ENCODE assay signal across 22 cellular contexts in genomic region chr5:150300496-150301169, GRCh38. TPM values are rescaled to one million over a fixed set of nuclear protein-coding genes. Genes with fewer than 3 reads are reported as not detected.
DNase-seq lines count a peak whose midpoint lies in the region; ATAC-seq and TF ChIP-seq lines count a peak whose summit lies in the region.
"Had no signal": no experiment of that assay in that cellular context is flagged by ENCODE, and none has a peak within 500 bp of the region (broad histone marks: within the 10 kb centered on the region; RNA-seq: fewer than 3 reads in every experiment).

No MANE protein-coding gene starts in this region.

- no peak overlapping the region for H2AFZ ChIP-seq in mammary epithelial cell (ENCODE audit: low read depth, low read length)

- CTCF ChIA-PET in mammary epithelial cell (lab: Charles Lee; ENCODE audit: low non-redundant PET), result no interaction called here
- CTCF ChIA-PET in MCF 10A (lab: Yijun Ruan, JAX), result interaction anchor here (0.6 to 7.8 kb wide), 7 partner anchors 17 to 1148 kb away, joined by 3 to 63 read pairs (median 4); no protein-coding TSS in a partner anchor

- H4K20me1 ChIP-seq in mammary epithelial cell (ENCODE audit: insufficient read depth, low read length), result no peaks in the 10 kb centered on the region

- H3K4me1 Mint-ChIP-seq in MCF 10A (ENCODE audit: insufficient read depth, unreplicated experiment), result peaks cover 44% of the 10 kb centered on the region

- no peaks in the 10 kb centered on the region for H3K9me3 ChIP-seq in mammary epithelial cell (replicated peaks; ENCODE audit: insufficient read depth, low read length)
- H3K9me3 ChIP-seq in ectodermal cell (ENCODE audit: control insufficient read depth, low read length), result no peaks in the 10 kb centered on the region
- no peaks in the 10 kb centered on the region for H3K9me3 ChIP-seq in muscle layer of colon (ENCODE audit: low read length)
- no peaks in the 10 kb centered on the region for H3K9me3 ChIP-seq in mucosa of descending colon
- H3K9me3 ChIP-seq: gastrocnemius medialis, left lung, pancreas had no signal

- H3K9ac ChIP-seq in mammary epithelial cell (ENCODE audit: insufficient read depth, low read length) (no peak overlapping the region), muscle layer of colon (ENCODE audit: low read length) (no peak overlapping the region)

- peaks cover 74% of the 10 kb centered on the region for H3K4me1 ChIP-seq in mammary epithelial cell (ENCODE audit: insufficient read depth, low read length)
- peaks cover 44% of the 10 kb centered on the region for H3K4me1 ChIP-seq in ectodermal cell (ENCODE audit: control insufficient read depth, insufficient read depth, low read length)
- peaks cover 45% of the 10 kb centered on the region for H3K4me1 ChIP-seq in muscle layer of colon (ENCODE audit: insufficient read depth, low read length)
- no peaks in the 10 kb centered on the region for H3K4me1 ChIP-seq in mucosa of descending colon (ENCODE audit: low read depth)

- H3K79me2 ChIP-seq in mammary epithelial cell (ENCODE audit: insufficient read depth, low read length), result peaks cover 42% of the 10 kb centered on the region

- in situ Hi-C loops in mammary epithelial cell (cut with MboI; ENCODE audit: low sequenced_read_pairs in 2 of 2), result no loop called here

- H3K27ac ChIP-seq in mammary epithelial cell (ENCODE audit: insufficient read depth, low read depth, low read length) (peak overlapping the region; percentile 85), ectodermal cell (ENCODE audit: insufficient read depth, low read depth, low read length, poor library complexity, severe bottlenecking) (no peak overlapping the region), muscle layer of colon (ENCODE audit: low read depth, low read length) (peak overlapping the region; percentile 27)
- H3K27ac ChIP-seq: gastrocnemius medialis, pancreas had no signal

- intact Hi-C loops in mammary epithelial cell (cut with micrococcal nuclease) (no loop called here), MCF 10A (cut with micrococcal nuclease) (no loop called here), mucosa of descending colon (cut with DNase I, micrococcal nuclease) (no loop called here)

- no peak for ATAC-seq in GM21360 (IDR thresholded peaks at IDR 0.05; ENCODE audit: unreplicated experiment)
- ATAC-seq in GM18858 (IDR thresholded peaks at IDR 0.05; ENCODE audit: unreplicated experiment), result no peak
- no peak for ATAC-seq in mucosa of descending colon
- ATAC-seq: activated CD8-positive, alpha-beta T cell treated with anti-CD3 and anti-CD28 coated beads for 36 hours; gastrocnemius medialis; left lung; pancreas; Right ventricle myocardium inferior; T-cell had no signal

- no peaks in the 10 kb centered on the region for H3K27me3 Mint-ChIP-seq in MCF 10A (ENCODE audit: insufficient read depth, unreplicated experiment)

- TF ChIP-seq CTCF in mammary epithelial cell (conservative IDR thresholded peaks at IDR 0.05 in 1 of 2, IDR thresholded peaks at IDR 0.05 in 1 of 2; ENCODE audit: extremely low read depth in 1 of 2, insufficient read depth in 1 of 2, low read depth in 1 of 2, low read length in 2 of 2) (no peak), MCF 10A (IDR thresholded peaks at IDR 0.05; ENCODE audit: unreplicated experiment) (no peak), mucosa of descending colon (IDR thresholded peaks at IDR 0.05) (no peak)

- DNase-seq in mammary epithelial cell, result no peak
- DNase-seq in MCF 10A (ENCODE audit: unreplicated experiment), result no peak
- DNase-seq in effector CD4-positive, alpha-beta T cell, result no peak
- no peak for DNase-seq in mucosa of descending colon
- DNase-seq: 8988T; activated CD8-positive, alpha-beta T cell treated with anti-CD3 and anti-CD28 coated beads for 36 hours; activated T-cell treated with anti-CD3 and anti-CD28 coated beads, Interleukin-2, amount 50 U/mL, for 48 hours; C1 segment of cervical spinal cord; cortex of kidney; gastrocnemius medialis; left lung; NCI-H1417 treated with DMSO at 0.1 percent for 48 hours; stimulated activated CD4-positive, alpha-beta T cell treated with anti-CD3 and anti-CD28 coated beads, Interleukin-4, amount 100 ng/mL, for 1 hour; T-cell had no signal

- no peaks in the 10 kb centered on the region for H3K9me3 Mint-ChIP-seq in MCF 10A (ENCODE audit: unreplicated experiment)
- H3K9me3 Mint-ChIP-seq: activated CD8-positive, alpha-beta T cell treated with anti-CD3 and anti-CD28 coated beads for 36 hours; T-cell had no signal

- peak overlapping the region; percentile 93 for H3K4me2 ChIP-seq in mammary epithelial cell (ENCODE audit: insufficient read depth, low read depth, low read length)

- dilution Hi-C loops in mammary epithelial cell (cut with HindIII; ENCODE audit: low sequenced_read_pairs), result no loop called here

- WGBS in mammary epithelial cell (ENCODE audit: low coverage, missing lambda C conversion rate), result 95% methylated on average over 12 of the region's 13 CpGs
- WGBS in ectodermal cell, 2 experiments, result 56 to 57% methylated on average over 13 of the region's 13 CpGs

- POLR2A ChIA-PET in MCF 10A (lab: Yijun Ruan, JAX), result interaction anchor here (0.7 to 3.3 kb wide), 6 partner anchors 11 to 342 kb away, joined by 3 to 61 read pairs (median 4); no protein-coding TSS in a partner anchor

- H3K27me3 ChIP-seq in mammary epithelial cell (ENCODE audit: insufficient read depth, low read length) (no peaks in the 10 kb centered on the region), ectodermal cell (ENCODE audit: control insufficient read depth, insufficient read depth, low read length, poor library complexity, severe bottlenecking) (peaks cover 3% of the 10 kb centered on the region), muscle layer of colon (ENCODE audit: control insufficient read depth in 1 of 2, insufficient read depth in 2 of 2, low read length in 2 of 2) (peaks cover 0 to 12% of the 10 kb centered on the region in 2 donors)
- H3K27me3 ChIP-seq: gastrocnemius medialis had no signal

- BruUV-seq in mammary epithelial cell (replicated peaks; lab: Mats Ljungman, UMichigan), result no TSS peak
- BruUV-seq in MCF 10A (replicated peaks; lab: Mats Ljungman, UMichigan), result no TSS peak

- H3K4me3 ChIP-seq in mammary epithelial cell (replicated peaks in 1 of 3; ENCODE audit: insufficient read depth in 1 of 3, low read depth in 2 of 3, low read length in 3 of 3) (peak overlapping the region in 2 of 3 experiments; percentile 49 to 54), ectodermal cell (ENCODE audit: insufficient read depth, low read depth, low read length) (peak overlapping the region; percentile 8), muscle layer of colon (ENCODE audit: low read depth in 1 of 2, low read length in 2 of 2) (no peak overlapping the region), mucosa of descending colon (no peak overlapping the region)
- H3K4me3 ChIP-seq: gastrocnemius medialis, pancreas had no signal

- H3K27ac Mint-ChIP-seq in MCF 10A (ENCODE audit: low read depth, unreplicated experiment), result no peak overlapping the region
- H3K27ac Mint-ChIP-seq: activated CD8-positive, alpha-beta T cell treated with anti-CD3 and anti-CD28 coated beads for 36 hours; activated naive CD8-positive, alpha-beta T cell; T-cell had no signal

- H3K36me3 Mint-ChIP-seq in MCF 10A (ENCODE audit: insufficient read depth, unreplicated experiment), result no peaks in the 10 kb centered on the region
- H3K36me3 Mint-ChIP-seq: activated naive CD8-positive, alpha-beta T cell; T-cell had no signal

- H3K36me3 ChIP-seq in mammary epithelial cell (ENCODE audit: insufficient read depth, low read length) (no peaks in the 10 kb centered on the region), ectodermal cell (ENCODE audit: control insufficient read depth, insufficient read depth, low read length) (no peaks in the 10 kb centered on the region), muscle layer of colon (ENCODE audit: insufficient read depth, low read length) (no peaks in the 10 kb centered on the region), mucosa of descending colon (ENCODE audit: low read depth) (no peaks in the 10 kb centered on the region)
- H3K36me3 ChIP-seq: gastrocnemius medialis, left lung, pancreas had no signal

- H3K4me3 Mint-ChIP-seq in MCF 10A (ENCODE audit: unreplicated experiment), result no peak overlapping the region
- H3K4me3 Mint-ChIP-seq: activated CD8-positive, alpha-beta T cell treated with anti-CD3 and anti-CD28 coated beads for 36 hours; activated naive CD8-positive, alpha-beta T cell; T-cell had no signal

RNA-seq across cellular contexts. Expression of gene ARSI, which starts 2.1 kb away (rescaled TPM):
- total RNA-seq in mammary epithelial cell (10 to 100 TPM in 1 of 2 donors, 1 to 10 TPM in 1; 9.2 to 38.8 TPM), MCF 10A (2022) (0.19 and 0.25 TPM in 2 replicates), mucosa of descending colon (1 to 10 TPM in 1 of 3 donors, under 1 TPM in 2; 0.41 to 1.6 (median 0.63) TPM)
- polyA plus RNA-seq in mammary epithelial cell, result 20.3 TPM
- polyA minus RNA-seq in mammary epithelial cell, result 6.9 TPM
- 13.1 TPM for polyA plus RNA-seq in ectodermal cell (2013, experiment 1 of 4)
- polyA plus RNA-seq in ectodermal cell (2013, experiment 2 of 4), result 14.9 TPM
- polyA plus RNA-seq in ectodermal cell (2013, experiment 3 of 4), result 10.5 TPM
- polyA plus RNA-seq in ectodermal cell (2013, experiment 4 of 4), result 10.9 TPM
- total RNA-seq: activated CD8-positive, alpha-beta T cell treated with anti-CD3 and anti-CD28 coated beads for 36 hours; gastrocnemius medialis; HT-29 had no signal
- polyA plus RNA-seq: pancreas had no signal

RNA-seq across cellular contexts. Expression of gene CAMK2A, which starts 11.1 kb away (rescaled TPM):
- total RNA-seq in mammary epithelial cell, result under 1 TPM; 0.33 to 0.45 TPM
- 0.09 TPM for polyA plus RNA-seq in mammary epithelial cell
- not detected for polyA minus RNA-seq in mammary epithelial cell
- not detected in 2 replicates for total RNA-seq in MCF 10A (2022)
- 2.3 TPM for polyA plus RNA-seq in ectodermal cell (2013, experiment 1 of 4)
- polyA plus RNA-seq in ectodermal cell (2013, experiment 2 of 4), result 3.4 TPM
- 2.9 TPM for polyA plus RNA-seq in ectodermal cell (2013, experiment 3 of 4)
- polyA plus RNA-seq in ectodermal cell (2013, experiment 4 of 4), result 2.7 TPM
- total RNA-seq in mucosa of descending colon, result 1 to 10 TPM in 1 of 3 donors, under 1 TPM in 2; 0.46 to 3.0 (median 0.93) TPM
- total RNA-seq: activated CD8-positive, alpha-beta T cell treated with anti-CD3 and anti-CD28 coated beads for 36 hours; HT-29; T-cell had no signal

RNA-seq across cellular contexts. Expression of gene TCOF1, which starts 56.9 kb away (rescaled TPM):
- total RNA-seq in mammary epithelial cell (10 to 100 TPM; 17.7 to 70.4 TPM), MCF 10A (2022) (68.4 and 83.5 TPM in 2 replicates), mucosa of descending colon (10 to 100 TPM; 17.3 to 36.2 (median 26.0) TPM)
- 34.8 TPM for polyA plus RNA-seq in mammary epithelial cell
- polyA minus RNA-seq in mammary epithelial cell, result 44.3 TPM
- polyA plus RNA-seq in ectodermal cell (2013, experiment 1 of 4), result 88.2 TPM
- 73.4 TPM for polyA plus RNA-seq in ectodermal cell (2013, experiment 2 of 4)
- 61.1 TPM for polyA plus RNA-seq in ectodermal cell (2013, experiment 3 of 4)
- 60.8 TPM for polyA plus RNA-seq in ectodermal cell (2013, experiment 4 of 4)

Comparison
In these comparisons a context has a peak if more than half of its experiments do, and no peak if none do; other contexts are left out.
1. H3K4me3 ChIP-seq: peak in mammary epithelial cell (2 of 3) and ectodermal cell (single experiment); none in muscle layer of colon (0 of 2) and mucosa of descending colon (single experiment).